21 cellular contexts compared by ENCODE assay signal in genomic region chr13:40447857-40448256, GRCh38.
"Had no signal": no experiment of that assay in that cellular context is flagged by ENCODE, and none has a peak within 500 bp of the region (broad histone marks: within the 10 kb centered on the region; RNA-seq: fewer than 3 reads in every experiment).

No MANE protein-coding gene starts in this region.

- H3K4me1 Mint-ChIP-seq: endodermal cell, natural killer cell had no signal

- H3K27me3 ChIP-seq: foreskin keratinocyte, heart left ventricle, suprapubic skin, thyroid gland, upper lobe of left lung, vagina had no signal

- H3K4me3 ChIP-seq: coronary artery, heart left ventricle, mucosa of descending colon, skin epidermis, suprapubic skin, thyroid gland, upper lobe of left lung, vagina had no signal

- H3K27ac Mint-ChIP-seq: endodermal cell, natural killer cell had no signal

- H3K4me3 Mint-ChIP-seq: endodermal cell, natural killer cell, neural crest cell had no signal

- H3K36me3 ChIP-seq: heart left ventricle, suprapubic skin, thyroid gland, upper lobe of left lung, vagina had no signal

- H3K36me3 Mint-ChIP-seq: natural killer cell had no signal

- H3K27ac ChIP-seq: coronary artery, foreskin keratinocyte, heart left ventricle, skin epidermis, suprapubic skin, thyroid gland, upper lobe of left lung, vagina had no signal

- DNase-seq: effector CD4-positive, alpha-beta T cell; endodermal cell; erythroblast; foreskin keratinocyte; heart left ventricle; hippocampal formation; kidney glomerular epithelial cell; mammary epithelial cell; mucosa of descending colon; natural killer cell; posterior cingulate gyrus; stimulated activated CD4-positive, alpha-beta T cell treated with anti-CD3 and anti-CD28 coated beads, Interleukin-12 subunit alpha, Interleukin-12 subunit beta, amount 100 ng/mL, for 4 hours; stimulated activated naive CD8-positive, alpha-beta T cell treated with anti-CD3 and anti-CD28 coated beads, Interleukin-15, Interleukin-2, amounts not matched to agents 100 U/mL and 50 U/mL, for 24 hours; thyroid gland; upper lobe of left lung had no signal

- H3K9me3 ChIP-seq: mucosa of descending colon, suprapubic skin, thyroid gland, upper lobe of left lung, vagina had no signal

- ATAC-seq: foreskin keratinocyte; heart left ventricle; mucosa of descending colon; natural killer cell; sciatic nerve; stimulated activated naive CD8-positive, alpha-beta T cell treated with anti-CD3 and anti-CD28 coated beads, Interleukin-15, Interleukin-2, amounts not matched to agents 100 U/mL and 50 U/mL, for 24 hours had no signal
